Comparison of ENCODE assay signal across 27 cellular contexts in the genomic region with DNA sequence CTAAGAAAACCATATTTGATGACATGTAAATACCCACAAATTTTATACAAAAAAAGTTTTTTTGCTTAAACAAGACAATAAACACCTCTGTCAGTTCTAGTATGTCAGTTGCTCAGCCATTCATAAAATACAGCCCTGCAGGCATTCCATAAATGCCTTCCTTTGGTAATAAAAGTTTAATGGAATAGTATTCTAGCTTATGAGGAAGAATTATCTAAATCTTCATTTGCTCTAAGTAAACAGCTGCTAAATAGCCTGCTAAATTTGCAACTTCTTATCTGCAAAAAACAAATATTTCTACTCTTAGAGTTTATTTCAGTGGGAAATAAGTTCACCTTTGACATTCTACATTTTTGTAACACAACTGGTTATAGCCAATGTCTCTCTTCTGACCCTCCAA.
DNase-seq lines count a peak whose midpoint lies in the region; ATAC-seq and TF ChIP-seq lines count a peak whose summit lies in the region.
"Had no signal": no experiment of that assay in that cellular context is flagged by ENCODE, and none has a peak within 500 bp of the region (broad histone marks: within the 10 kb centered on the region; RNA-seq: fewer than 3 reads in every experiment).

No MANE protein-coding gene starts in this region.

- H2AFZ ChIP-seq in hepatocyte = no peak overlapping the region

- H3K4me3 ChIP-seq in HAP-1 (no peak overlapping the region), hepatocyte (no peak overlapping the region), upper lobe of left lung (no peak overlapping the region)
- H3K4me3 ChIP-seq: coronary artery, esophagus muscularis mucosa, gastrocnemius medialis, left lung had no signal

- CTCF ChIA-PET in activated naive CD4-positive, alpha-beta T cell treated with anti-CD3 and anti-CD28 coated beads, Interleukin-2, amount 10 ng/mL, durations not matched to agents 7 days and 5 days (lab: Charles Lee) = no interaction called here

- H3K9me3 Mint-ChIP-seq in activated naive CD4-positive, alpha-beta T cell treated with anti-CD3 and anti-CD28 coated beads, Interleukin-2, amount 10 ng/mL, durations not matched to agents 7 days and 5 days = no peaks in the 10 kb centered on the region
- H3K9me3 Mint-ChIP-seq: activated CD4-positive, alpha-beta T cell treated with anti-CD3 and anti-CD28 coated beads, Interleukin-2, amount 10 ng/mL, durations not matched to agents 24 days and 14 days; activated T-cell treated with anti-CD3 and anti-CD28 coated beads, Interleukin-2, amount 50 U/mL, for 72 hours; CD4-positive, alpha-beta memory T cell; immature natural killer cell; natural killer cell had no signal

- no peaks in the 10 kb centered on the region for H3K9me2 ChIP-seq in hepatocyte (replicated peaks; ENCODE audit: insufficient read depth)

- TF ChIP-seq POLR2A in upper lobe of left lung (IDR thresholded peaks at IDR 0.05) = no peak

- no peaks in the 10 kb centered on the region for H3K27me3 Mint-ChIP-seq in activated naive CD4-positive, alpha-beta T cell treated with anti-CD3 and anti-CD28 coated beads, Interleukin-2, amount 10 ng/mL, durations not matched to agents 7 days and 5 days
- H3K27me3 Mint-ChIP-seq: activated CD4-positive, alpha-beta T cell treated with anti-CD3 and anti-CD28 coated beads, Interleukin-2, amount 10 ng/mL, durations not matched to agents 24 days and 14 days; CD4-positive, alpha-beta memory T cell; stimulated activated naive CD8-positive, alpha-beta T cell treated with anti-CD3 and anti-CD28 coated beads, Interleukin-15, Interleukin-2, amounts not matched to agents 100 ng/mL and 50 ng/mL, for 24 hours had no signal

- intact Hi-C loops in Right ventricle myocardium superior (cut with DNase I) = no loop called here

- H4K20me1 ChIP-seq in hepatocyte (ENCODE audit: insufficient read depth, poor library complexity, severe bottlenecking) = no peaks in the 10 kb centered on the region

- TF ChIP-seq CTCF in hepatocyte (IDR thresholded peaks at IDR 0.05; ENCODE audit: poor library complexity) (no peak), upper lobe of left lung (IDR thresholded peaks at IDR 0.05) (no peak)

- H3K27ac ChIP-seq in hepatocyte (peak overlapping the region; percentile 23), upper lobe of left lung (no peak overlapping the region)
- H3K27ac ChIP-seq: coronary artery, left lung, RWPE1 had no signal

- H3K36me3 ChIP-seq in HAP-1 (replicated peaks) (no peaks in the 10 kb centered on the region), hepatocyte (replicated peaks; ENCODE audit: insufficient read depth, low read depth) (no peaks in the 10 kb centered on the region), upper lobe of left lung (no peaks in the 10 kb centered on the region)
- H3K36me3 ChIP-seq: esophagus muscularis mucosa, gastrocnemius medialis, left lung had no signal

- no peak for TF ChIP-seq EP300 in upper lobe of left lung (IDR thresholded peaks at IDR 0.05)

- peaks cover 14% of the 10 kb centered on the region for H3K79me2 ChIP-seq in hepatocyte

- no peak overlapping the region for H3K4me3 Mint-ChIP-seq in activated naive CD4-positive, alpha-beta T cell treated with anti-CD3 and anti-CD28 coated beads, Interleukin-2, amount 10 ng/mL, durations not matched to agents 7 days and 5 days
- H3K4me3 Mint-ChIP-seq: activated CD4-positive, alpha-beta T cell treated with anti-CD3 and anti-CD28 coated beads, Interleukin-2, amount 10 ng/mL, durations not matched to agents 24 days and 14 days; activated T-cell treated with anti-CD3 and anti-CD28 coated beads, Interleukin-2, amount 50 U/mL, for 72 hours; CD4-positive, alpha-beta memory T cell; endodermal cell; immature natural killer cell; natural killer cell; stimulated activated naive CD8-positive, alpha-beta T cell treated with anti-CD3 and anti-CD28 coated beads, Interleukin-15, Interleukin-2, amounts not matched to agents 100 ng/mL and 50 ng/mL, for 24 hours had no signal

- peak overlapping the region; percentile 18 for H3K4me2 ChIP-seq in hepatocyte

- no peak overlapping the region for H3K27ac Mint-ChIP-seq in activated naive CD4-positive, alpha-beta T cell treated with anti-CD3 and anti-CD28 coated beads, Interleukin-2, amount 10 ng/mL, durations not matched to agents 7 days and 5 days
- H3K27ac Mint-ChIP-seq: activated CD4-positive, alpha-beta T cell treated with anti-CD3 and anti-CD28 coated beads, Interleukin-2, amount 10 ng/mL, durations not matched to agents 24 days and 14 days; activated T-cell treated with anti-CD3 and anti-CD28 coated beads, Interleukin-2, amount 50 U/mL, for 72 hours; CD4-positive, alpha-beta memory T cell; endodermal cell; immature natural killer cell; natural killer cell; stimulated activated naive CD8-positive, alpha-beta T cell treated with anti-CD3 and anti-CD28 coated beads, Interleukin-15, Interleukin-2, amounts not matched to agents 100 ng/mL and 50 ng/mL, for 24 hours had no signal

- peaks cover 47% of the 10 kb centered on the region for H3K4me1 ChIP-seq in HAP-1
- peaks cover 49% of the 10 kb centered on the region for H3K4me1 ChIP-seq in hepatocyte (ENCODE audit: insufficient read depth)
- peaks cover 4 to 29% (median 8%) of the 10 kb centered on the region in 4 donors for H3K4me1 ChIP-seq in upper lobe of left lung

- in situ Hi-C loops in HAP-1 (cut with MboI; ENCODE audit: low sequenced_read_pairs) (no loop called here), SK-MEL-5 (cut with HindIII; ENCODE audit: low pct_unique_long_range_greater_than_20kb, low sequenced_read_pairs) (no loop called here)

- no peaks in the 10 kb centered on the region for H3K4me1 Mint-ChIP-seq in activated naive CD4-positive, alpha-beta T cell treated with anti-CD3 and anti-CD28 coated beads, Interleukin-2, amount 10 ng/mL, durations not matched to agents 7 days and 5 days
- H3K4me1 Mint-ChIP-seq: activated CD4-positive, alpha-beta T cell treated with anti-CD3 and anti-CD28 coated beads, Interleukin-2, amount 10 ng/mL, durations not matched to agents 24 days and 14 days; CD4-positive, alpha-beta memory T cell; immature natural killer cell; natural killer cell had no signal

- DNase-seq in A172 (ENCODE audit: low spot score) (peak; percentile 9), HAP-1 (ENCODE audit: low spot score in 2 of 2) (peak; percentile 7 to 14), SK-MEL-5 (ENCODE audit: low read depth, low spot score) (peak; percentile 21), hepatocyte (ENCODE audit: low spot score) (no peak), Right ventricle myocardium superior (no peak), SHP77 treated with DMSO at 0.1 percent for 48 hours (lab: John Stamatoyannopoulos, UW) (no peak), upper lobe of left lung (no peak)
- no peak for DNase-seq in activated naive CD4-positive, alpha-beta T cell treated with anti-CD3 and anti-CD28 coated beads, Interleukin-2, amount 10 ng/mL, durations not matched to agents 7 days and 5 days
- DNase-seq: 8988T; activated CD4-positive, alpha-beta T cell treated with anti-CD3 and anti-CD28 coated beads, Interleukin-2, amount 10 ng/mL, durations not matched to agents 24 days and 14 days; activated naive CD4-positive, alpha-beta T cell treated with Interleukin-2 at 50 U/mL for 16 hours; activated T-cell treated with anti-CD3 and anti-CD28 coated beads, Interleukin-2, amount 50 U/mL, for 72 hours; anterior cingulate cortex; CD4-positive, alpha-beta memory T cell; DMS153; endodermal cell; gastrocnemius medialis; immature natural killer cell; KBM-7; left lung; natural killer cell; NCI-H1436; NCI-H446 treated with DMSO at 0.1 percent for 48 hours had no signal

- no peak for ATAC-seq in Right ventricle myocardium superior (ENCODE audit: poor library complexity)
- ATAC-seq in upper lobe of left lung (ENCODE audit: low FRiP score in 2 of 2) = no peak
- ATAC-seq: activated T-cell treated with anti-CD3 and anti-CD28 coated beads, Interleukin-2, amount 50 U/mL, for 72 hours; gastrocnemius medialis; left lung; natural killer cell had no signal

- H3K9me3 ChIP-seq in HAP-1 = no peaks in the 10 kb centered on the region
- no peaks in the 10 kb centered on the region for H3K9me3 ChIP-seq in hepatocyte (ENCODE audit: low read depth)
- no peaks in the 10 kb centered on the region for H3K9me3 ChIP-seq in upper lobe of left lung
- H3K9me3 ChIP-seq: esophagus muscularis mucosa, gastrocnemius medialis, left lung had no signal

- no peaks in the 10 kb centered on the region for H3K36me3 Mint-ChIP-seq in activated naive CD4-positive, alpha-beta T cell treated with anti-CD3 and anti-CD28 coated beads, Interleukin-2, amount 10 ng/mL, durations not matched to agents 7 days and 5 days
- H3K36me3 Mint-ChIP-seq: immature natural killer cell, natural killer cell had no signal

- no peaks in the 10 kb centered on the region for H3K27me3 ChIP-seq in HAP-1 (ENCODE audit: low read depth)
- no peaks in the 10 kb centered on the region for H3K27me3 ChIP-seq in hepatocyte
- H3K27me3 ChIP-seq in upper lobe of left lung = no peaks in the 10 kb centered on the region
- H3K27me3 ChIP-seq: esophagus muscularis mucosa, gastrocnemius medialis, left lung had no signal

Comparison
In these comparisons a context has a peak if more than half of its experiments do, and no peak if none do; other contexts are left out.
1. DNase-seq: peak in A172 (single experiment), HAP-1 (2 of 2) and SK-MEL-5 (single experiment); none in hepatocyte (single experiment), Right ventricle myocardium superior (single experiment), SHP77 treated with DMSO at 0.1 percent for 48 hours (single experiment), upper lobe of left lung (0 of 2) and activated naive CD4-positive, alpha-beta T cell treated with anti-CD3 and anti-CD28 coated beads, Interleukin-2, amount 10 ng/mL, durations not matched to agents 7 days and 5 days (single experiment).